In the genomic region with DNA sequence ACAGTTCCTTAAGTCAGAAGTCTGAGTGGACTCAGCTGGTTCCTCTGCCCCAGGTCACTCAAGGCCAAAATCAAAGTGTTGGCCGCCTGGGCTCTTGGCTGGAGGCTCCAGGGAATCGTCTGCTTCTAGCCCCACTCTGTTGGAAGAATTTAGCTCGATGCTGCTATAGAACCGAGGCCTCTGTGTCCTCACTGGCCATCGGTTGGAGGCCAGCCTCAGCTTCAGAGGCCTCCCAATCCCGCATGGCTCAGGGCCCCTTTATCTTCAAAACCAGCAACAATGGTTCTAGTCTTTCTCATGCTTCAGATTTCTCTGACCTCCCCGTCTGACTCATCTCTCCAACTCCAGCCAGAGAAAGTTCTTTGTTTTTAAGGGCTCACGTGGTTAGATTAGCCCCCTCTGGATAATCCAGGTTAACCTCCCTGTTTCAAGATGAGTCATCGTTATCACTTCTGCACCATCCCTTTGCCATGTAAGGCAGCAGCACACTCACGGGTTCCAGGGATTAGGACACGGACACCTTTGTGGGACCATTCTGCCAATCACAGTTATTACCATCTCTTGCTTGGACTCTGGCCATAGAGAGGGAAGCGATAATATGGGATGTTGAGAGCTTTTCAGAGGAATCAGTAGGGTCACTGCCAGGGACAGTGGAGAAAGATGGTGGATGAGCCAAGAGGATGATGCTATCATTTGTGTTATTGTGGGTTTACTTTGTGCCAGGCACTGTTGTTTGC, we compare ENCODE assay signal across 9 cellular contexts. TPM values are rescaled to one million over a fixed set of nuclear protein-coding genes. Genes with fewer than 3 reads are reported as not detected.
DNase-seq lines count a peak whose midpoint lies in the region; ATAC-seq, FAIRE-seq and TF ChIP-seq lines count a peak whose summit lies in the region.
"Had no signal": no experiment of that assay in that cellular context is flagged by ENCODE, and none has a peak within 500 bp of the region (broad histone marks: within the 10 kb centered on the region; RNA-seq: fewer than 3 reads in every experiment).

No MANE protein-coding gene starts in this region.

- H3K36me3 Mint-ChIP-seq in neural crest cell (ENCODE audit: low read depth), result no peaks in the 10 kb centered on the region
- no peaks in the 10 kb centered on the region for H3K36me3 Mint-ChIP-seq in CD8-positive, alpha-beta T cell

- H3K27me3 ChIP-seq in CD8-positive, alpha-beta T cell (ENCODE audit: insufficient read depth, low read length), result no peaks in the 10 kb centered on the region

- POLR2A ChIA-PET in CD8-positive, alpha-beta T cell (lab: Charles Lee), result no interaction called here

- intact Hi-C loops in CD8-positive, alpha-beta T cell (cut with DNase I, micrococcal nuclease), result no loop called here

- H3K27ac ChIP-seq in CD8-positive, alpha-beta T cell (ENCODE audit: low read depth, low read length), result no peak overlapping the region

- H3K27me3 Mint-ChIP-seq in neural crest cell (ENCODE audit: low read depth), result no peaks in the 10 kb centered on the region
- peaks cover 43% of the 10 kb centered on the region for H3K27me3 Mint-ChIP-seq in CD8-positive, alpha-beta T cell (ENCODE audit: low read depth)

- H3K4me3 ChIP-seq in CD8-positive, alpha-beta T cell (ENCODE audit: low read depth, low read length), result no peak overlapping the region

- H3K4me1 ChIP-seq in CD8-positive, alpha-beta T cell (ENCODE audit: insufficient read depth, low read length), result peaks cover 5% of the 10 kb centered on the region

- FAIRE-seq in GM12892 (lab: Jason Lieb, UNC), result no peak

- H3K36me3 ChIP-seq in CD8-positive, alpha-beta T cell (ENCODE audit: insufficient read depth, low read length), result no peaks in the 10 kb centered on the region

- no peaks in the 10 kb centered on the region for H3K9me3 ChIP-seq in CD8-positive, alpha-beta T cell (ENCODE audit: low read length)

- DNase-seq in ELR (ENCODE audit: low read depth) (peak; percentile 45), OCI-M1 (lab: John Stamatoyannopoulos, UW) (peak; percentile 89), dermis microvascular lymphatic vessel endothelial cell (ENCODE audit: low read depth in 2 of 2) (peak; percentile 48 to 90), neural crest cell (ENCODE audit: low read depth, low spot score) (no peak), SKM-1 (lab: John Stamatoyannopoulos, UW; ENCODE audit: unreplicated experiment) (no peak), GM12892 (ENCODE audit: insufficient read length) (no peak)
- DNase-seq in CD8-positive, alpha-beta T cell, result no peak
- DNase-seq in stimulated activated CD8-positive, alpha-beta memory T cell treated with anti-CD3 and anti-CD28 coated beads, Interleukin-4, amount 100 ng/mL, for 48 hours, result no peak
- DNase-seq: NCI-H69 had no signal

- H3K27ac Mint-ChIP-seq in neural crest cell (ENCODE audit: unreplicated experiment), result peak overlapping the region; percentile 3
- H3K27ac Mint-ChIP-seq in CD8-positive, alpha-beta T cell, result no peak overlapping the region

- no peak for TF ChIP-seq POLR2A in GM12892 (IDR thresholded peaks at IDR 0.05; ENCODE audit: low read depth, low read length)

- peaks cover 3% of the 10 kb centered on the region for H3K9me3 Mint-ChIP-seq in neural crest cell
- peaks cover 7% of the 10 kb centered on the region for H3K9me3 Mint-ChIP-seq in CD8-positive, alpha-beta T cell

- no peak for ATAC-seq in CD8-positive, alpha-beta T cell

- TF ChIP-seq CTCF in neural crest cell (conservative IDR thresholded peaks at IDR 0.05), result no peak
- TF ChIP-seq CTCF in CD8-positive, alpha-beta T cell (IDR thresholded peaks at IDR 0.05), result no peak

- peaks cover 14% of the 10 kb centered on the region for H3K4me1 Mint-ChIP-seq in neural crest cell
- peaks cover 10% of the 10 kb centered on the region for H3K4me1 Mint-ChIP-seq in CD8-positive, alpha-beta T cell (ENCODE audit: low read depth)

- no peak overlapping the region for H3K4me3 Mint-ChIP-seq in neural crest cell
- no peak overlapping the region for H3K4me3 Mint-ChIP-seq in CD8-positive, alpha-beta T cell

- CTCF ChIA-PET in CD8-positive, alpha-beta T cell (lab: Charles Lee), result interaction anchor here (1.6 kb wide), 1 partner anchor 11 kb away, joined by 3 read pairs; no protein-coding TSS in a partner anchor

RNA-seq across cellular contexts. Expression of a gene that starts 13.6 kb away (rescaled TPM):
- total RNA-seq in dermis microvascular lymphatic vessel endothelial cell, result under 0.01 and 0.13 TPM in 2 replicates
- 1.6 and 1.7 TPM in 2 replicates for total RNA-seq in neural crest cell
- not detected for total RNA-seq in CD8-positive, alpha-beta T cell
- polyA plus RNA-seq in GM12892 (2012; ENCODE audit: missing spikeins), result not detected

Comparison
In these comparisons a context has a peak if more than half of its experiments do, and no peak if none do; other contexts are left out.
1. DNase-seq: peak in ELR (single experiment), OCI-M1 (single experiment) and dermis microvascular lymphatic vessel endothelial cell (2 of 2); none in neural crest cell (single experiment), SKM-1 (single experiment), CD8-positive, alpha-beta T cell (0 of 7), stimulated activated CD8-positive, alpha-beta memory T cell treated with anti-CD3 and anti-CD28 coated beads, Interleukin-4, amount 100 ng/mL, for 48 hours (single experiment) and GM12892 (single experiment).